Comparison of ENCODE assay signal across 8 cellular contexts in the genomic region with DNA sequence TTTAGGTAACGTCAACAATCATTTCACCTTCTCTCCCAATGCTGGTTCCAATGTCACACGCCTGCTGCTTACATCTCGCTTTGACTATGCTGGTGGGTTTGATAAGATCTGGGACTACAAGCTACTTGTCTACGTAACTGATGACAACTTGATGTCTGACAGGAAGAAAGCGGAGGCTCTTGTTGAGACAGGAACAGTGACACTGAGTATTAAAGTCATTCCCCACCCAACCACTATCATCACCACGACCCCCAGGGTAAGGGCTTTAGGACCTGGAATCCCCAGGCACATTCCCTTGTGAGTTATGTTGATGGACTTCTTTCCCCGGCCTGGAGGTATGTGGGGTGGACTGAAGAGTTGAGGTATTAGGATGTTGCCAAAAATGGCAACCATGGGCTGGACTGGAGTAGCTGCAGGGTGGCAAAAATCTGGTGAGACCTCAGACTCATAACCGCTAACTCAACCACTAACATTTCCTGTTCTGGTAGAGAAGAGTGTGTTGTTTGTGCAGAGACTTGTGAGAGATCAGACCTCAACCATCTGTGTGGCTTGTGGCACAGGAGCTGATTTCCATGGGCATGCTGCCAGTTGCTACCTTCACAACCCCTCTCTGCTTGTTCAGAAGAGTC. TPM values are rescaled to one million over a fixed set of nuclear protein-coding genes. Genes with fewer than 3 reads are reported as not detected.
A peak's percentile ranks its signal among the peaks of the same experiment; 100 is the strongest.
DNase-seq lines count a peak whose midpoint lies in the region; ATAC-seq and TF ChIP-seq lines count a peak whose summit lies in the region.

No MANE protein-coding gene starts in this region.

- peak overlapping the region; percentile 91 for H3K27ac Mint-ChIP-seq in activated CD4-positive, alpha-beta T cell treated with anti-CD3 and anti-CD28 coated beads, Interleukin-2, amount 10 ng/mL, durations not matched to agents 7 days and 5 days
- H3K27ac Mint-ChIP-seq in immature natural killer cell: peak overlapping the region; percentile 47 to 93 (median 75)

- peaks cover 2% of the 10 kb centered on the region for H3K36me3 Mint-ChIP-seq in activated CD4-positive, alpha-beta T cell treated with anti-CD3 and anti-CD28 coated beads, Interleukin-2, amount 10 ng/mL, durations not matched to agents 7 days and 5 days (ENCODE audit: low read depth)
- H3K36me3 Mint-ChIP-seq in immature natural killer cell: no peaks in the 10 kb centered on the region

- no peak overlapping the region for H3K27ac ChIP-seq in adrenal gland

- intact Hi-C loops in adrenal gland (cut with DNase I): no loop called here

- ATAC-seq in GM18867 (IDR thresholded peaks at IDR 0.05; ENCODE audit: unreplicated experiment): peak; percentile 80
- ATAC-seq in HG03378 (IDR thresholded peaks at IDR 0.05; ENCODE audit: unreplicated experiment): peak; percentile 62
- no peak for ATAC-seq in GM19351 (IDR thresholded peaks at IDR 0.05; ENCODE audit: unreplicated experiment)

- no peaks in the 10 kb centered on the region for H3K9me3 Mint-ChIP-seq in activated CD4-positive, alpha-beta T cell treated with anti-CD3 and anti-CD28 coated beads, Interleukin-2, amount 10 ng/mL, durations not matched to agents 7 days and 5 days
- H3K9me3 Mint-ChIP-seq in immature natural killer cell: no peaks in the 10 kb centered on the region

- no peaks in the 10 kb centered on the region for H3K36me3 ChIP-seq in adrenal gland (replicated peaks in 1 of 2)

- POLR2A ChIA-PET in activated CD4-positive, alpha-beta T cell treated with anti-CD3 and anti-CD28 coated beads, Interleukin-2, amount 10 ng/mL, durations not matched to agents 7 days and 5 days (lab: Charles Lee): interaction anchor here (0.7 kb wide), 1 partner anchor 213 kb away, joined by 3 read pairs; no protein-coding TSS in a partner anchor

- peak overlapping the region; percentile 22 for H3K4me3 Mint-ChIP-seq in activated CD4-positive, alpha-beta T cell treated with anti-CD3 and anti-CD28 coated beads, Interleukin-2, amount 10 ng/mL, durations not matched to agents 7 days and 5 days
- peak overlapping the region; percentile 62 to 73 (median 68) for H3K4me3 Mint-ChIP-seq in immature natural killer cell

- peaks cover 11% of the 10 kb centered on the region for H3K27me3 Mint-ChIP-seq in activated CD4-positive, alpha-beta T cell treated with anti-CD3 and anti-CD28 coated beads, Interleukin-2, amount 10 ng/mL, durations not matched to agents 7 days and 5 days
- H3K27me3 Mint-ChIP-seq in immature natural killer cell (ENCODE audit: low read depth in 3 of 3): peaks cover 18 to 66% (median 26%) of the 10 kb centered on the region in 3 donors

- 79 to 90% (median 83%) methylated on average over 8 of the region's 8 CpGs for WGBS in adrenal gland, 4 donors

- H3K9me3 ChIP-seq in adrenal gland (replicated peaks in 1 of 3): no peaks in the 10 kb centered on the region

- DNase-seq in activated CD4-positive, alpha-beta T cell treated with anti-CD3 and anti-CD28 coated beads, Interleukin-2, amount 10 ng/mL, durations not matched to agents 7 days and 5 days: peak; percentile 85
- DNase-seq in immature natural killer cell (peak; percentile 81 to 86 (median 81)), GM19238 (ENCODE audit: insufficient read length, low spot score) (no peak), foreskin melanocyte (no peak), adrenal gland (no peak)

- no peak for TF ChIP-seq CTCF in adrenal gland (IDR thresholded peaks at IDR 0.05)

- H3K4me3 ChIP-seq in adrenal gland: no peak overlapping the region

- H3K4me1 Mint-ChIP-seq in activated CD4-positive, alpha-beta T cell treated with anti-CD3 and anti-CD28 coated beads, Interleukin-2, amount 10 ng/mL, durations not matched to agents 7 days and 5 days: peaks cover 73% of the 10 kb centered on the region
- H3K4me1 Mint-ChIP-seq in immature natural killer cell: peaks cover 30 to 32% of the 10 kb centered on the region in 2 donors

- no peak for TF ChIP-seq POLR2A in adrenal gland (IDR thresholded peaks at IDR 0.05)

- H3K4me1 ChIP-seq in adrenal gland (replicated peaks in 1 of 2): no peaks in the 10 kb centered on the region

- H3K27me3 ChIP-seq in adrenal gland: no peaks in the 10 kb centered on the region

- CTCF ChIA-PET in activated CD4-positive, alpha-beta T cell treated with anti-CD3 and anti-CD28 coated beads, Interleukin-2, amount 10 ng/mL, durations not matched to agents 7 days and 5 days (lab: Charles Lee): interaction anchor here (0.8 to 1.7 kb wide), 9 partner anchors 25 to 345 kb away, joined by 3 to 7 read pairs (median 3); no protein-coding TSS in a partner anchor

RNA-seq across cellular contexts. Expression of gene CDHR3, which starts 59.2 kb away (rescaled TPM):
- 1 to 10 TPM; 2.7 to 3.7 TPM for total RNA-seq in activated CD4-positive, alpha-beta T cell treated with anti-CD3 and anti-CD28 coated beads, Interleukin-2, amount 10 ng/mL, durations not matched to agents 7 days and 5 days
- polyA plus RNA-seq in immature natural killer cell (1 to 10 TPM; 1.2 to 3.4 (median 2.1) TPM), adrenal gland (1 to 10 TPM in 2 of 3 donors, under 1 TPM in 1; 0.79 to 4.3 (median 2.9) TPM)
- total RNA-seq in adrenal gland: 1 to 10 TPM in 7 of 8 donors, under 1 TPM in 1; 0.66 to 2.7 (median 2.0) TPM

Comparison
In these comparisons a context has a peak if more than half of its experiments do, and no peak if none do; other contexts are left out.
1. DNase-seq: peak in activated CD4-positive, alpha-beta T cell treated with anti-CD3 and anti-CD28 coated beads, Interleukin-2, amount 10 ng/mL, durations not matched to agents 7 days and 5 days (single experiment) and immature natural killer cell (3 of 3); none in GM19238 (single experiment), foreskin melanocyte (single experiment) and adrenal gland (0 of 7).